In the genomic region with DNA sequence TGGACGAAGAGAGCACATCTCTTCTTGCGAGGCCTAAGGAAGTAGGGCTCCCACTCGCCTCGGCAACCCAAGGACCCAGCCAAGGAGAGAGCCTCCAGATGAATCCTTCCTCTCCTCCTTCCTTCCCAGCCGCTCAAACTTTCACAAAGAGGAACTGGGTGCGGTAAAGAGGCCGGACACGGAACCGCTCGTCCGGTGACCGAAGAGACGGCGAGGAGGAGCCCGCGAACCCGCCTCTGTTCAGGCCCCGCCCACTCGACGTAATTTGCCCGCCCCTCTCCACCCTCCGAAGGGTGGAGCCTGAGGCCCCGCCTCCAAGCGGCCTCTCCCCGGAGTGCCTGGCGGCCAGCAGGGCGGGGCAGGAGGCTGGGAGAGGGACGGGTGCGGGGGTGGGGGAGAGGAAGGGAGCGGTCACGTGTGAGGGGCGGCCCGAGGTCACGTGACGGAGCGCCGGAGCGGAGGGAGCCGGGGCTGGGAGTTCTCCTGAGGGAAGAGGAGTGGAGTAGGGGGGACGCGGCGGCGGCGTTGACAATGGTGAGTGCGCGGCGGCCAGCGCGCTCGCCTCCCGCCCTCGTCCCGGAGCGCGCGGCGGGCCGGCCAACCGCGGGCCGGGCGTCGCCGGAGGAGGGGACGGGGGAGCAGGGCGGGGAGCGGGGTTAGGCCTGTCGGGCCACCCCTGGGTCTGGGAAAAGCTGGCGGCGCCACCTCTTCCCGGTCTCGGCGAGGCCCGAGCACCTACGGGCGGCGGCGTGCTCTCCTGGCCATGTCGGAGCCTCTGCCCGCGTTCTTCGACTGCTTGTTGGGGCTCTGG, we compare ENCODE assay signal across 8 cellular contexts. TPM values are rescaled to one million over a fixed set of nuclear protein-coding genes. Genes with fewer than 3 reads are reported as not detected.
A peak's percentile ranks its signal among the peaks of the same experiment; 100 is the strongest.
DNase-seq lines count a peak whose midpoint lies in the region; ATAC-seq, FAIRE-seq and TF ChIP-seq lines count a peak whose summit lies in the region.

A gene (plus strand): TSS at position 432 of the 811 bp plus-strand sequence. CDS start 100 bp downstream, at position 532.

- TF ChIP-seq RAD21 in HepG2 (CRISPR knock-in tag; IDR thresholded peaks at IDR 0.05) = peak; percentile 55; the same call in 1 of the 2 replicates

- peak; percentile 51 for FAIRE-seq in HepG2 (lab: Jason Lieb, UNC)

- H4K20me1 ChIP-seq in HepG2 (ENCODE audit: insufficient read depth, low read length) = no peaks in the 10 kb centered on the region

- peak within 1 kb of the TSS; percentile 93 to 98 (median 97) for H3K27ac Mint-ChIP-seq in CD4-positive, CD25-positive, alpha-beta regulatory T cell

- 2% methylated on average over 42 of the region's 82 CpGs for WGBS in HepG2 (ENCODE audit: low lambda C conversion rate)

- peak within 1 kb of the TSS; percentile 95 for H3K4me3 ChIP-seq in CD4-positive, CD25-positive, alpha-beta regulatory T cell (ENCODE audit: low read depth, low read length)
- H3K4me3 ChIP-seq in HepG2 (replicated peaks in 1 of 3; ENCODE audit: insufficient read depth in 1 of 3, low read depth in 2 of 3, low read length in 3 of 3) = peak within 1 kb of the TSS; percentile 85 to 96 (median 89)

- peak; percentile 60 for TF ChIP-seq CTCF in HepG2 (CRISPR knock-in tag; IDR thresholded peaks at IDR 0.05)

- H3K27me3 ChIP-seq in CD4-positive, CD25-positive, alpha-beta regulatory T cell (ENCODE audit: control insufficient read depth, insufficient read depth, low read length) = no peaks in the 10 kb centered on the region
- H3K27me3 ChIP-seq in HepG2 (ENCODE audit: control insufficient read depth in 1 of 2, insufficient read depth in 2 of 2, low read length in 2 of 2) = no peaks in the 10 kb centered on the region; a peak in 1 of 5 replicates

- H3K79me2 ChIP-seq in HepG2 (ENCODE audit: insufficient read depth, low read length) = peaks cover 41% of the 10 kb centered on the region

- ATAC-seq in CD4-positive, CD25-positive, alpha-beta regulatory T cell (ENCODE audit: low read depth in 2 of 2) = peak; percentile 93 to 94
- ATAC-seq in GM19397 (IDR thresholded peaks at IDR 0.05; ENCODE audit: unreplicated experiment) (peak; percentile 86), HG03571 (IDR thresholded peaks at IDR 0.05; ENCODE audit: unreplicated experiment) (peak; percentile 85), HepG2 (peak; percentile 87)

- peak within 1 kb of the TSS; percentile 96 for H3K27ac ChIP-seq in CD4-positive, CD25-positive, alpha-beta regulatory T cell (ENCODE audit: insufficient read depth, low read length, poor library complexity, severe bottlenecking)
- peak within 1 kb of the TSS; percentile 89 for H3K27ac ChIP-seq in HepG2 (ENCODE audit: extremely low read length, insufficient read depth, low read length)

- CTCF ChIA-PET in HepG2 (lab: Yijun Ruan, JAX; ENCODE audit: low intra/inter-chr PET ratio, low total read pairs) = no interaction called here

- H3K9me3 ChIP-seq in CD4-positive, CD25-positive, alpha-beta regulatory T cell (ENCODE audit: control insufficient read depth in 2 of 2, low read length in 2 of 2) = no peaks in the 10 kb centered on the region
- no peaks in the 10 kb centered on the region for H3K9me3 ChIP-seq in HepG2 (ENCODE audit: low read length)

- peak within 1 kb of the TSS; percentile 64 for H2AFZ ChIP-seq in HepG2 (ENCODE audit: low read length)

- H3K27me3 Mint-ChIP-seq in CD4-positive, CD25-positive, alpha-beta regulatory T cell = peaks cover 11% of the 10 kb centered on the region

- in situ Hi-C loops in HepG2 (cut with HindIII; ENCODE audit: extremely low pct_ligation_motif_present, low pct_unique_long_range_greater_than_20kb) = no loop called here

- peak; percentile 80 to 85 for TF ChIP-seq POLR2A in HepG2 (IDR thresholded peaks at IDR 0.05; ENCODE audit: insufficient read depth in 1 of 2, low read depth in 2 of 2, low read length in 2 of 2)

- H3K4me1 ChIP-seq in CD4-positive, CD25-positive, alpha-beta regulatory T cell (ENCODE audit: control insufficient read depth, insufficient read depth, low read length, poor library complexity, severe bottlenecking) = peaks cover 36% of the 10 kb centered on the region
- H3K4me1 ChIP-seq in HepG2 (ENCODE audit: insufficient read depth, low read length) = peaks cover 29% of the 10 kb centered on the region

- peak within 1 kb of the TSS; percentile 90 for H3K9ac ChIP-seq in HepG2 (ENCODE audit: insufficient read depth, low read depth, low read length)

- no peaks in the 10 kb centered on the region for H3K36me3 ChIP-seq in CD4-positive, CD25-positive, alpha-beta regulatory T cell (ENCODE audit: control insufficient read depth, insufficient read depth, low read length)
- H3K36me3 ChIP-seq in HepG2 (replicated peaks in 1 of 2; ENCODE audit: control insufficient read depth in 1 of 2, insufficient read depth in 2 of 2, low read length in 2 of 2) = no peaks in the 10 kb centered on the region

- H3K4me3 Mint-ChIP-seq in CD4-positive, CD25-positive, alpha-beta regulatory T cell = peak within 1 kb of the TSS; percentile 90 to 98 (median 95)

- peak; percentile 98 to 99 (median 99) for DNase-seq in CD4-positive, CD25-positive, alpha-beta regulatory T cell
- DNase-seq in NCI-H774 (lab: John Stamatoyannopoulos, UW) = peak; percentile 97
- peak; percentile 98 to 99 for DNase-seq in activated CD4-positive, alpha-beta T cell treated with anti-CD3 and anti-CD28 coated beads, Interleukin-2, amount 50 U/mL, for 4 hours
- peak; percentile 99 for DNase-seq in dermis blood vessel endothelial cell
- DNase-seq in HepG2 (ENCODE audit: low spot score) = peak; percentile 94
- DNase-seq in stimulated activated CD4-positive, alpha-beta T cell treated with anti-CD3 and anti-CD28 coated beads, Interleukin-4, amount 100 ng/mL, for 1 hour = peak; percentile 99

- peaks cover 11 to 33% (median 20%) of the 10 kb centered on the region in 4 donors for H3K4me1 Mint-ChIP-seq in CD4-positive, CD25-positive, alpha-beta regulatory T cell

- POLR2A ChIA-PET in HepG2 (lab: Yijun Ruan, JAX) = no interaction called here

- H3K36me3 Mint-ChIP-seq in CD4-positive, CD25-positive, alpha-beta regulatory T cell = no peaks in the 10 kb centered on the region

- intact Hi-C loops in HepG2 (cut with micrococcal nuclease; ENCODE audit: unreplicated experiment) = loop anchor here (10.0 kb wide), 1 partner anchor 51 kb away; no protein-coding TSS in a partner anchor

- H3K9me3 Mint-ChIP-seq in CD4-positive, CD25-positive, alpha-beta regulatory T cell = no peaks in the 10 kb centered on the region

- no TSS peak for BruUV-seq in HepG2 (replicated peaks; lab: Mats Ljungman, UMichigan)

- H3K4me2 ChIP-seq in HepG2 (ENCODE audit: low read depth, low read length) = peak within 1 kb of the TSS; percentile 94

- TF ChIP-seq EP300 in HepG2 (IDR thresholded peaks at IDR 0.05; ENCODE audit: low read depth in 2 of 2, low read length in 2 of 2) (no peak), HepG2 (CRISPR knock-in tag; IDR thresholded peaks at IDR 0.05; ENCODE audit: borderline replicate concordance) (no peak)

TF ChIP-seq in HepG2, 621 proteins besides CTCF, POLR2A, EP300 and RAD21 (continues in another document):
- TF ChIP-seq ZSCAN29 (CRISPR knock-in tag; conservative IDR thresholded peaks at IDR 0.05) (0 out of 2 replicates have a peak, but pooled peaks have one; percentile 12), PCBP1 (IDR thresholded peaks at IDR 0.05; ENCODE audit: borderline replicate concordance, low read depth, low read length) (no peak)

RNA-seq across cellular contexts. Expression of the gene that starts here (rescaled TPM):
- total RNA-seq in CD4-positive, CD25-positive, alpha-beta regulatory T cell = 45.7 TPM
- polyA plus RNA-seq in CD4-positive, CD25-positive, alpha-beta regulatory T cell = 10 to 100 TPM; 40.3 to 55.5 (median 43.0) TPM
- 34.5 and 56.8 TPM in 2 replicates for total RNA-seq in dermis blood vessel endothelial cell
- total RNA-seq in HepG2 (2016; rRNA removed; fragmentation: Illumina TruSeq; extraction: Trizol) = 32.6 and 56.7 TPM in 2 replicates
- 7.0 and 10.6 TPM in 2 replicates for total RNA-seq in HepG2 (2016; cell fraction: cytosol; rRNA removed; fragmentation: Illumina TruSeq; extraction: Trizol; ENCODE audit: low read depth)
- total RNA-seq in HepG2 (2016; cell fraction: insoluble cytoplasmic fraction; rRNA removed; fragmentation: Illumina TruSeq; extraction: Trizol) = 32.1 and 59.4 TPM in 2 replicates
- 16.9 and 19.8 TPM in 2 replicates for total RNA-seq in HepG2 (2016; cell fraction: membrane; rRNA removed; fragmentation: Illumina TruSeq; extraction: Trizol)
- 20.7 TPM in 2 replicates for total RNA-seq in HepG2 (2016; cell fraction: nucleus; rRNA removed; fragmentation: Illumina TruSeq; extraction: Trizol)
- 10.3 and 12.9 TPM in 2 replicates for polyA plus RNA-seq in HepG2 (2011; rRNA removed)
- polyA plus RNA-seq in HepG2 (2011; cell fraction: cytosol; rRNA removed) = 4.2 and 7.4 TPM in 2 replicates
- polyA plus RNA-seq in HepG2 (2011; cell fraction: nucleus; rRNA removed) = 1.7 and 3.0 TPM in 2 replicates
- 22.7 and 30.3 TPM in 2 replicates for polyA plus RNA-seq in HepG2 (2012)
- 5.3 and 6.4 TPM in 2 replicates for polyA plus RNA-seq in HepG2 (2016; cell fraction: cytosol; fragmentation: Illumina TruSeq; extraction: Trizol; ENCODE audit: low read depth)
- 95.5 and 103 TPM in 2 replicates for polyA plus RNA-seq in HepG2 (2016; cell fraction: insoluble cytoplasmic fraction; fragmentation: Illumina TruSeq; extraction: Trizol; ENCODE audit: low read depth)
- 14.3 and 15.6 TPM in 2 replicates for polyA plus RNA-seq in HepG2 (2016; cell fraction: membrane; fragmentation: Illumina TruSeq; extraction: Trizol; ENCODE audit: low read depth)
- polyA plus RNA-seq in HepG2 (2016; cell fraction: nucleus; fragmentation: Illumina TruSeq; extraction: Trizol; ENCODE audit: insufficient read depth, low read depth) = 36.5 and 37.9 TPM in 2 replicates
- polyA minus RNA-seq in HepG2 (2011; rRNA and poly(A)+ RNA removed; ENCODE audit: low replicate concordance) = 1.3 and 3.5 TPM in 2 replicates
- polyA minus RNA-seq in HepG2 (2011; cell fraction: cytosol; rRNA and poly(A)+ RNA removed) = 10.0 and 10.2 TPM in 2 replicates
- polyA minus RNA-seq in HepG2 (2011; cell fraction: nucleus; rRNA and poly(A)+ RNA removed) = 5.5 and 9.2 TPM in 2 replicates

Comparison
In these comparisons a context has a peak if more than half of its experiments do, and no peak if none do; other contexts are left out.
1. Peak in every context shown above with its lines: DNase-seq, ATAC-seq, H3K4me3 ChIP-seq and H3K27ac ChIP-seq.